In the genomic region with DNA sequence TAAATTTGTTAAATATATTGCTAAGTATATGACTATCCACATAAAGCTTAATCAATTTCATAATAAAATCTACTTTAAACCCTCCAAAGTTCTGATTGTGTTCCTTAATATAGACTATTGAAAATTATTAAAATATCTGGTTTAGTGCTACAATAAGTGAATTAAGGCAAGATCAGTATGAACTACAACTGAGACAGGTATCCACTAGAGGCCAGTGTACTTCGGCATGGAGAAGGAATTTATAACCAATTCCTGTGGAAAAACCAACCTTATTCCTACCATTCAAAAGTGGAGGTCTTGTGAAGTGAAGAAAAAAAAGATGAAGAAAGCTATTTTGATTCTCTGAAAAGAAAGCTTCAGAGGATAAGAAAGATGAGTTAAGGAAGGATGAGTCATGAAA, we compare ENCODE assay signal across 27 cellular contexts.
A peak's percentile ranks its signal among the peaks of the same experiment; 100 is the strongest.
DNase-seq lines count a peak whose midpoint lies in the region; ATAC-seq, FAIRE-seq and TF ChIP-seq lines count a peak whose summit lies in the region.
"Had no signal": no experiment of that assay in that cellular context is flagged by ENCODE, and none has a peak within 500 bp of the region (broad histone marks: within the 10 kb centered on the region; RNA-seq: fewer than 3 reads in every experiment).

No MANE protein-coding gene starts in this region.

- POLR2A ChIA-PET in H1 (lab: Charles Lee; ENCODE audit: partially characterized antibody) = no interaction called here

- DNase-seq in GM23248 (peak; percentile 28), SK-MEL-5 (ENCODE audit: low read depth, low spot score) (peak; percentile 4), H1 (ENCODE audit: low read depth in 1 of 2, low spot score in 2 of 2) (no peak), osteocyte (ENCODE audit: extremely low spot score, unreplicated experiment) (no peak), occipital lobe (lab: John Stamatoyannopoulos, UW) (no peak), BE2C (no peak)
- DNase-seq: activated CD4-positive, alpha-beta memory T cell treated with anti-CD3 and anti-CD28 coated beads, Interleukin-2, amount 10 ng/mL, durations not matched to agents 7 days and 5 days; activated CD4-positive, CD25-positive, alpha-beta regulatory T cell; activated gamma-delta T cell treated with Interleukin-2 at 50 U/mL for 16 hours; amygdala; CD8-positive, alpha-beta T cell; DMS153; GDM1; kidney glomerular epithelial cell; mesendoderm; MV-4-11; naive B cell; NCI-H187 treated with DMSO at 0.1 percent for 48 hours; NCI-H526 treated with DMSO at 0.1 percent for 48 hours; posterior cingulate gyrus; T-helper 9 cell; uterus had no signal

- no peak for TF ChIP-seq POLR2A in H1 (IDR thresholded peaks at IDR 0.05; ENCODE audit: control extremely low read depth in 1 of 2, low read depth in 2 of 2, low read length in 2 of 2)

- H3K4me2 ChIP-seq in GM23248 (ENCODE audit: unreplicated experiment) (no peak overlapping the region), H1 (ENCODE audit: insufficient read depth in 1 of 2, low read depth in 2 of 2, low read length in 2 of 2) (no peak overlapping the region)

- H3K27ac Mint-ChIP-seq in osteocyte (ENCODE audit: unreplicated experiment) = no peak overlapping the region
- H3K27ac Mint-ChIP-seq: activated CD4-positive, alpha-beta memory T cell treated with anti-CD3 and anti-CD28 coated beads, Interleukin-2, amount 10 ng/mL, durations not matched to agents 7 days and 5 days; CD8-positive, alpha-beta T cell; stimulated activated effector memory CD8-positive, alpha-beta T cell treated with anti-CD3 and anti-CD28 coated beads, Interleukin-12 subunit alpha, Interleukin-12 subunit beta, amount 100 ng/mL, for 72 hours had no signal

- H4K20me1 ChIP-seq in GM23248 (ENCODE audit: insufficient read depth) (no peaks in the 10 kb centered on the region), H1 (replicated peaks in 1 of 2; ENCODE audit: control insufficient read depth in 1 of 2, insufficient read depth in 2 of 2, low read length in 2 of 2) (peaks cover 0 to 2% of the 10 kb centered on the region in 2 experiments)

- H3K9me2 ChIP-seq in GM23248 (ENCODE audit: insufficient read depth) = no peaks in the 10 kb centered on the region

- no peak overlapping the region for H2BK15ac ChIP-seq in H1 (ENCODE audit: low read length)

- H3K18ac ChIP-seq in H1 (ENCODE audit: extremely low read depth, low read length) = no peak overlapping the region

- H3K4me1 ChIP-seq in GM23248 (ENCODE audit: insufficient read depth) (peaks cover 20% of the 10 kb centered on the region), H1 (replicated peaks in 1 of 4; ENCODE audit: control insufficient read depth in 3 of 4, insufficient read depth in 4 of 4, low read length in 3 of 4) (no peaks in the 10 kb centered on the region), BE2C (no peaks in the 10 kb centered on the region)
- H3K4me1 ChIP-seq: gastroesophageal sphincter, uterus had no signal

- H3K9me3 ChIP-seq in GM23248 (ENCODE audit: low read depth) (peaks cover 7% of the 10 kb centered on the region), H1 (ENCODE audit: insufficient read depth in 2 of 2, low read depth in 1 of 2, low read length in 1 of 2) (no peaks in the 10 kb centered on the region), BE2C (no peaks in the 10 kb centered on the region)

- no peak overlapping the region for H3K4me3 ChIP-seq in GM23248
- no peak overlapping the region for H3K4me3 ChIP-seq in H1 (ENCODE audit: extremely low read depth in 1 of 4, insufficient read depth in 2 of 4, low read depth in 3 of 4, low read length in 4 of 4)
- no peak overlapping the region for H3K4me3 ChIP-seq in BE2C (ENCODE audit: low read depth, low read length)
- H3K4me3 ChIP-seq: gastroesophageal sphincter, uterus had no signal

- TF ChIP-seq CTCF in H1 (IDR thresholded peaks at IDR 0.05; ENCODE audit: control extremely low read depth in 1 of 3, insufficient read depth in 1 of 3, low read depth in 1 of 3, low read length in 3 of 3) (no peak), osteocyte (IDR thresholded peaks at IDR 0.05) (peak; percentile 43), BE2C (IDR thresholded peaks at IDR 0.05; ENCODE audit: low read depth, low read length) (no peak)

- peaks cover 12% of the 10 kb centered on the region for H3K9me3 Mint-ChIP-seq in osteocyte (ENCODE audit: unreplicated experiment)

- no peak overlapping the region for H4K8ac ChIP-seq in H1 (ENCODE audit: extremely low read depth, insufficient read depth, low read length)

- peaks cover 9% of the 10 kb centered on the region; the same call in 1 of the 2 replicates for H3F3A ChIP-seq in GM23248 (ENCODE audit: insufficient read depth)

- no peak overlapping the region for H4K91ac ChIP-seq in H1 (replicated peaks; ENCODE audit: insufficient read length, low read length)

- H2BK120ac ChIP-seq in H1 (replicated peaks; ENCODE audit: low read depth, low read length) = no peak overlapping the region

- TF ChIP-seq RAD21 in H1 (IDR thresholded peaks at IDR 0.05 in 1 of 2, conservative IDR thresholded peaks at IDR 0.05 in 1 of 2; ENCODE audit: low read depth in 2 of 2, low read length in 2 of 2) = peak; percentile 10 to 14; a peak in 2 of 4 replicates

- H2BK12ac ChIP-seq in H1 (ENCODE audit: low read depth, low read length) = no peak overlapping the region

- H3K27me3 ChIP-seq in GM23248 (replicated peaks; ENCODE audit: insufficient read depth) (no peaks in the 10 kb centered on the region), H1 (replicated peaks in 1 of 4; ENCODE audit: control insufficient read depth in 3 of 4, extremely low read depth in 1 of 4, insufficient read depth in 3 of 4, low read length in 3 of 4) (no peaks in the 10 kb centered on the region), BE2C (no peaks in the 10 kb centered on the region)
- H3K27me3 ChIP-seq: gastroesophageal sphincter, uterus had no signal

- H2AK5ac ChIP-seq in H1 (ENCODE audit: low read depth, low read length) = no peak overlapping the region

- H3K27ac ChIP-seq in GM23248 = no peak overlapping the region
- H3K27ac ChIP-seq in H1 (ENCODE audit: low read depth, low read length) = no peak overlapping the region
- H3K27ac ChIP-seq: gastroesophageal sphincter, uterus had no signal

- no peak overlapping the region for H3K4ac ChIP-seq in H1 (replicated peaks; ENCODE audit: insufficient read length, low read depth, low read length)

- no peak overlapping the region for H2BK5ac ChIP-seq in H1 (ENCODE audit: low read depth, low read length)

- FAIRE-seq in H1 (lab: Jason Lieb, UNC) = no peak

- no peak for ATAC-seq in GM18868 (IDR thresholded peaks at IDR 0.05; ENCODE audit: unreplicated experiment)
- ATAC-seq in GM19455 (IDR thresholded peaks at IDR 0.05; ENCODE audit: unreplicated experiment) = no peak
- ATAC-seq: CD8-positive, alpha-beta T cell; gastroesophageal sphincter; stimulated activated effector memory CD8-positive, alpha-beta T cell treated with anti-CD3 and anti-CD28 coated beads, Interleukin-12 subunit alpha, Interleukin-12 subunit beta, amount 100 ng/mL, for 72 hours had no signal

- H2BK20ac ChIP-seq in H1 (ENCODE audit: low read length) = no peak overlapping the region

- H3K27me3 Mint-ChIP-seq in osteocyte (ENCODE audit: unreplicated experiment) = no peaks in the 10 kb centered on the region
- H3K27me3 Mint-ChIP-seq: activated CD4-positive, alpha-beta memory T cell treated with anti-CD3 and anti-CD28 coated beads, Interleukin-2, amount 10 ng/mL, durations not matched to agents 7 days and 5 days; central memory CD8-positive, alpha-beta T cell; naive B cell had no signal

- 96 to 100% methylated on average over 1 of the region's 1 CpG for WGBS in GM23248 (ENCODE audit: low coverage in 1 of 2, low lambda C conversion rate in 2 of 2, missing lambda C conversion rate in 2 of 2), 2 experiments
- WGBS in H1 (ENCODE audit: extremely low coverage in 1 of 2, insufficient coverage in 1 of 2, insufficient read length in 1 of 2, insufficient replicate concordance in 2 of 2, low coverage in 1 of 2, low lambda C conversion rate in 2 of 2, missing lambda C conversion rate in 1 of 2), 2 experiments = 100% methylated on average over 1 of the region's 1 CpG; no CpG with 5 or more reads in 1 of the 2 experiments

- no peaks in the 10 kb centered on the region for H3K23me2 ChIP-seq in H1 (ENCODE audit: low read depth, low read length)

- no peak overlapping the region for H3K14ac ChIP-seq in H1 (ENCODE audit: insufficient read length)

- no peak overlapping the region for H3K56ac ChIP-seq in H1 (replicated peaks; ENCODE audit: insufficient read length, low read depth, low read length)

- H3K23ac ChIP-seq in H1 (ENCODE audit: insufficient read length) = no peak overlapping the region

- H3K9ac ChIP-seq in GM23248 (no peak overlapping the region), H1 (replicated peaks in 1 of 4; ENCODE audit: extremely low read depth in 1 of 4, low read depth in 3 of 4, low read length in 3 of 4) (no peak overlapping the region)

- CTCF ChIA-PET in H1 (lab: Charles Lee; ENCODE audit: partially characterized antibody) = interaction anchor here (0.6 to 1.3 kb wide), 7 partner anchors 9 to 358 kb away, joined by 3 to 5 read pairs (median 3); no protein-coding TSS in a partner anchor

- H3K79me2 ChIP-seq in GM23248 (ENCODE audit: insufficient read depth) = no peaks in the 10 kb centered on the region
- H3K79me2 ChIP-seq in H1 (ENCODE audit: control insufficient read depth in 1 of 2, insufficient read depth in 2 of 2, low read length in 2 of 2) = no peaks in the 10 kb centered on the region

- H3K79me1 ChIP-seq in H1 (ENCODE audit: low read depth, low read length) = no peaks in the 10 kb centered on the region

- H4K5ac ChIP-seq in H1 (ENCODE audit: insufficient read length, low read depth, low read length) = no peak overlapping the region

- no peak for TF ChIP-seq EP300 in H1 (IDR thresholded peaks at IDR 0.05; ENCODE audit: borderline replicate concordance in 1 of 2, low read depth in 2 of 2, low read length in 2 of 2)

- in situ Hi-C loops in GM23248 (cut with MboI) (no loop called here), SK-MEL-5 (cut with HindIII; ENCODE audit: low pct_unique_long_range_greater_than_20kb, low sequenced_read_pairs) (no loop called here)

- H3K36me3 Mint-ChIP-seq in osteocyte (ENCODE audit: unreplicated experiment) = peaks cover 16% of the 10 kb centered on the region
- H3K36me3 Mint-ChIP-seq: stimulated activated effector memory CD8-positive, alpha-beta T cell treated with anti-CD3 and anti-CD28 coated beads, Interleukin-12 subunit alpha, Interleukin-12 subunit beta, amount 100 ng/mL, for 72 hours had no signal

- H3K36me3 ChIP-seq in GM23248 (ENCODE audit: low read depth) (0 out of 2 replicates have a peak, but pooled peaks cover 3% of the 10 kb centered on the region), H1 (ENCODE audit: control insufficient read depth in 2 of 4, insufficient read depth in 4 of 4, low read length in 3 of 4) (no peaks in the 10 kb centered on the region), BE2C (no peaks in the 10 kb centered on the region)
- H3K36me3 ChIP-seq: gastroesophageal sphincter, uterus had no signal

- H3K4me3 Mint-ChIP-seq in osteocyte (ENCODE audit: unreplicated experiment) = no peak overlapping the region
- H3K4me3 Mint-ChIP-seq: activated CD4-positive, alpha-beta memory T cell treated with anti-CD3 and anti-CD28 coated beads, Interleukin-2, amount 10 ng/mL, durations not matched to agents 7 days and 5 days; CD8-positive, alpha-beta T cell; central memory CD8-positive, alpha-beta T cell; naive B cell; stimulated activated effector memory CD8-positive, alpha-beta T cell treated with anti-CD3 and anti-CD28 coated beads, Interleukin-12 subunit alpha, Interleukin-12 subunit beta, amount 100 ng/mL, for 72 hours had no signal

- H3K4me1 Mint-ChIP-seq in osteocyte (ENCODE audit: unreplicated experiment) = peaks cover 12% of the 10 kb centered on the region
- H3K4me1 Mint-ChIP-seq: activated CD4-positive, alpha-beta memory T cell treated with anti-CD3 and anti-CD28 coated beads, Interleukin-2, amount 10 ng/mL, durations not matched to agents 7 days and 5 days; naive B cell had no signal

- H2AFZ ChIP-seq in GM23248 (no peak overlapping the region), H1 (ENCODE audit: low read length) (no peak overlapping the region)

Comparison
In these comparisons a context has a peak if more than half of its experiments do, and no peak if none do; other contexts are left out.
1. DNase-seq: peak in GM23248 (single experiment) and SK-MEL-5 (single experiment); none in H1 (0 of 2), osteocyte (single experiment), occipital lobe (single experiment) and BE2C (single experiment).